ENCODE assay signal across 20 cellular contexts in the genomic region with DNA sequence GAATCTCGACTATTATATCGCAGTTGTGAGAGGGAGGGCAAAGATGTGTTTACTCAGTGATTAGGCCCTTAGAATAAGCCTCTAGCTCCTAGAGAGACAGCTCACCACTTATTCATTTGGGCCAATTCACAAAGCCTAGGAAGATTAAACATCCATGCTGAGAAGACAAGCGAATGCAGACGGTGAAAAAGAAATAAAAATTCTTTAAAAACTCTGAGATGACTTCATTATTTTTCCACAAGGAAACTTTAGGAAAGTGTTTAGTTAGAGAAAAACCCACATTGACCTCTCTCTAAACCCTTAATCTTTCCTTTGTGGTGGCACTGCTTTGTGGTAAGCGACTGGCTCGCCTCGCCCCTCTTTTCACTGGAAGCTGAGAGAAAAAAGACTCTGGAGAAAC.
DNase-seq lines count a peak whose midpoint lies in the region; ATAC-seq and TF ChIP-seq lines count a peak whose summit lies in the region.
"Had no signal": no experiment of that assay in that cellular context is flagged by ENCODE, and none has a peak within 500 bp of the region (broad histone marks: within the 10 kb centered on the region; RNA-seq: fewer than 3 reads in every experiment).

No MANE protein-coding gene starts in this region.

- peaks cover 17% of the 10 kb centered on the region for H3K4me1 ChIP-seq in endodermal cell (ENCODE audit: control insufficient read depth, insufficient read depth, low read length)
- H3K4me1 ChIP-seq: thyroid gland had no signal

- ATAC-seq in GM19452 (IDR thresholded peaks at IDR 0.05; ENCODE audit: unreplicated experiment) (no peak), HG03571 (IDR thresholded peaks at IDR 0.05; ENCODE audit: unreplicated experiment) (no peak)

- 14 to 21% methylated on average over 4 to 6 of the region's 7 CpGs for WGBS in endodermal cell (ENCODE audit: insufficient coverage in 1 of 2, insufficient read length in 1 of 2), 2 experiments

- H3K27ac Mint-ChIP-seq in endodermal cell: peak overlapping the region; percentile 89
- H3K27ac Mint-ChIP-seq in progenitor cell of endocrine pancreas: peak overlapping the region; percentile 91
- H3K27ac Mint-ChIP-seq: activated T-cell treated with anti-CD3 and anti-CD28 coated beads, Interleukin-2, amount 50 U/mL, for 24 hours; immature natural killer cell; memory B cell had no signal

- TF ChIP-seq CTCF in endodermal cell (conservative IDR thresholded peaks at IDR 0.05) (no peak), progenitor cell of endocrine pancreas (IDR thresholded peaks at IDR 0.05; ENCODE audit: unreplicated experiment) (no peak)

- no peaks in the 10 kb centered on the region for H3K27me3 ChIP-seq in endodermal cell (ENCODE audit: control insufficient read depth, insufficient read depth, low read length, poor library complexity, severe bottlenecking)
- H3K27me3 ChIP-seq: neutrophil, thyroid gland had no signal

- H3K27me3 Mint-ChIP-seq in endodermal cell (ENCODE audit: insufficient read depth) (no peaks in the 10 kb centered on the region), progenitor cell of endocrine pancreas (no peaks in the 10 kb centered on the region)
- H3K27me3 Mint-ChIP-seq: activated T-cell treated with anti-CD3 and anti-CD28 coated beads, Interleukin-2, amount 50 U/mL, for 24 hours; memory B cell had no signal

- peak overlapping the region; percentile 27 for H3K9ac ChIP-seq in endodermal cell (ENCODE audit: extremely low read depth, low read length, poor library complexity, severe bottlenecking)

- H3K36me3 Mint-ChIP-seq in endodermal cell (ENCODE audit: low read depth) (peaks cover 12% of the 10 kb centered on the region), progenitor cell of endocrine pancreas (ENCODE audit: insufficient read depth) (peaks cover 2% of the 10 kb centered on the region)

- H3K4me1 Mint-ChIP-seq in endodermal cell (peaks cover 64% of the 10 kb centered on the region), progenitor cell of endocrine pancreas (ENCODE audit: low read depth) (peaks cover 11% of the 10 kb centered on the region)
- H3K4me1 Mint-ChIP-seq: immature natural killer cell, memory B cell had no signal

- peaks cover 4% of the 10 kb centered on the region for H3K36me3 ChIP-seq in endodermal cell (ENCODE audit: control insufficient read depth, insufficient read depth, low read length)

- H3K4me3 Mint-ChIP-seq in endodermal cell: peak overlapping the region; percentile 34
- H3K4me3 Mint-ChIP-seq in progenitor cell of endocrine pancreas (ENCODE audit: low read depth): no peak overlapping the region
- H3K4me3 Mint-ChIP-seq: activated T-cell treated with anti-CD3 and anti-CD28 coated beads, Interleukin-2, amount 50 U/mL, for 24 hours; immature natural killer cell; memory B cell had no signal

- H3K9me3 Mint-ChIP-seq in endodermal cell (no peaks in the 10 kb centered on the region), progenitor cell of endocrine pancreas (ENCODE audit: low read depth) (no peaks in the 10 kb centered on the region)
- H3K9me3 Mint-ChIP-seq: activated T-cell treated with anti-CD3 and anti-CD28 coated beads, Interleukin-2, amount 50 U/mL, for 24 hours; immature natural killer cell; memory B cell had no signal

- H3K4me3 ChIP-seq in endodermal cell (ENCODE audit: low read length): peak overlapping the region; percentile 63
- H3K4me3 ChIP-seq: thyroid gland had no signal

- DNase-seq in DMS153 (lab: John Stamatoyannopoulos, UW): peak; percentile 40
- DNase-seq in DMS153 treated with DMSO at 0.1 percent for 48 hours (lab: John Stamatoyannopoulos, UW; ENCODE audit: unreplicated experiment): no peak
- peak; percentile 45 for DNase-seq in NCI-H748 treated with DMSO at 0.1 percent for 48 hours (lab: John Stamatoyannopoulos, UW)
- no peak for DNase-seq in endodermal cell
- DNase-seq in progenitor cell of endocrine pancreas (ENCODE audit: low spot score, unreplicated experiment): no peak
- DNase-seq in NCI-H1694 (lab: John Stamatoyannopoulos, UW): no peak
- DNase-seq: activated CD4-positive, alpha-beta T cell treated with anti-CD3 and anti-CD28 coated beads, Interleukin-2, amount 50 U/mL, for 1 hour; activated T-cell treated with anti-CD3 and anti-CD28 coated beads, Interleukin-2, amount 50 U/mL, for 24 hours; C1 segment of cervical spinal cord; cerebellar nuclear complex; DMS79; immature natural killer cell; NCI-H2107; thyroid gland had no signal

- no peaks in the 10 kb centered on the region for H3K9me3 ChIP-seq in endodermal cell (ENCODE audit: control insufficient read depth, low read length)
- H3K9me3 ChIP-seq: neutrophil, thyroid gland had no signal

- H3K27ac ChIP-seq in endodermal cell (ENCODE audit: low read depth, low read length): peak overlapping the region; percentile 3
- H3K27ac ChIP-seq: 22Rv1, epithelial cell of prostate, neutrophil, thyroid gland had no signal

Comparison
In these comparisons a context has a peak if more than half of its experiments do, and no peak if none do; other contexts are left out.
1. DNase-seq: peak in DMS153 (single experiment) and NCI-H748 treated with DMSO at 0.1 percent for 48 hours (single experiment); none in DMS153 treated with DMSO at 0.1 percent for 48 hours (single experiment), endodermal cell (single experiment), progenitor cell of endocrine pancreas (single experiment) and NCI-H1694 (single experiment).